In genomic region chr12:115443351-115443938, GRCh38 we compare ENCODE assay signal across 24 cellular contexts.
"Had no signal": no experiment of that assay in that cellular context is flagged by ENCODE, and none has a peak within 500 bp of the region (broad histone marks: within the 10 kb centered on the region; RNA-seq: fewer than 3 reads in every experiment).

No MANE protein-coding gene starts in this region.

- H3K4me3 ChIP-seq: adrenal gland, Peyer's patch, SJCRH30 had no signal

- DNase-seq: activated CD4-positive, alpha-beta memory T cell treated with anti-CD3 and anti-CD28 coated beads for 36 hours; activated CD4-positive, alpha-beta T cell treated with anti-CD3 and anti-CD28 coated beads, Interleukin-2, amount 10 ng/mL, durations not matched to agents 7 days and 5 days; activated CD4-positive, CD25-positive, alpha-beta regulatory T cell; activated naive CD4-positive, alpha-beta T cell treated with anti-CD3 and anti-CD28 coated beads, Interleukin-2, amount 50 U/mL, for 16 hours; activated naive CD8-positive, alpha-beta T cell treated with anti-CD3 and anti-CD28 coated beads, Interleukin-2, amount 10 ng/mL, durations not matched to agents 7 days and 5 days; activated T-cell treated with anti-CD3 and anti-CD28 coated beads for 4 hours; activated T-cell treated with anti-CD3 and anti-CD28 coated beads, Interleukin-2, amount 50 U/mL, for 48 hours; adrenal gland; anterior cingulate cortex; cerebellar nuclear complex; Kasumi-1; NCI-H1417; NCI-H1930; NCI-H2171; NCI-H2227 treated with DMSO at 0.1 percent for 48 hours; NCI-H446 treated with DMSO at 0.1 percent for 48 hours; NCI-H526 treated with DMSO at 0.1 percent for 48 hours; Peyer's patch; Right ventricle myocardium superior; SJCRH30; SW 1271 had no signal

- H3K27ac ChIP-seq: adrenal gland, Peyer's patch, RWPE1, SJCRH30 had no signal

- H3K27me3 Mint-ChIP-seq: activated CD4-positive, alpha-beta memory T cell treated with anti-CD3 and anti-CD28 coated beads for 36 hours; activated CD4-positive, alpha-beta T cell treated with anti-CD3 and anti-CD28 coated beads, Interleukin-2, amount 10 ng/mL, durations not matched to agents 7 days and 5 days; activated naive CD8-positive, alpha-beta T cell treated with anti-CD3 and anti-CD28 coated beads, Interleukin-2, amount 10 ng/mL, durations not matched to agents 7 days and 5 days had no signal

- H3K36me3 Mint-ChIP-seq: activated CD4-positive, alpha-beta memory T cell treated with anti-CD3 and anti-CD28 coated beads for 36 hours; activated naive CD8-positive, alpha-beta T cell treated with anti-CD3 and anti-CD28 coated beads, Interleukin-2, amount 10 ng/mL, durations not matched to agents 7 days and 5 days had no signal

- FAIRE-seq: colon had no signal

- H3K4me1 Mint-ChIP-seq: activated CD4-positive, alpha-beta T cell treated with anti-CD3 and anti-CD28 coated beads, Interleukin-2, amount 10 ng/mL, durations not matched to agents 7 days and 5 days; activated naive CD8-positive, alpha-beta T cell treated with anti-CD3 and anti-CD28 coated beads, Interleukin-2, amount 10 ng/mL, durations not matched to agents 7 days and 5 days had no signal

- H3K4me3 Mint-ChIP-seq: activated CD4-positive, alpha-beta memory T cell treated with anti-CD3 and anti-CD28 coated beads for 36 hours; activated CD4-positive, alpha-beta T cell treated with anti-CD3 and anti-CD28 coated beads, Interleukin-2, amount 10 ng/mL, durations not matched to agents 7 days and 5 days; activated naive CD8-positive, alpha-beta T cell treated with anti-CD3 and anti-CD28 coated beads, Interleukin-2, amount 10 ng/mL, durations not matched to agents 7 days and 5 days had no signal

- ATAC-seq: SK-N-SH treated with all-trans-retinoic acid at 6 μM for 48 hours had no signal

- H3K9me3 ChIP-seq: adrenal gland, Peyer's patch, SJCRH30 had no signal

- H3K36me3 ChIP-seq: adrenal gland, Peyer's patch, SJCRH30 had no signal

- H3K27me3 ChIP-seq: adrenal gland, Peyer's patch, SJCRH30 had no signal

- H3K27ac Mint-ChIP-seq: activated CD4-positive, alpha-beta memory T cell treated with anti-CD3 and anti-CD28 coated beads for 36 hours; activated CD4-positive, alpha-beta T cell treated with anti-CD3 and anti-CD28 coated beads, Interleukin-2, amount 10 ng/mL, durations not matched to agents 7 days and 5 days; activated naive CD8-positive, alpha-beta T cell treated with anti-CD3 and anti-CD28 coated beads, Interleukin-2, amount 10 ng/mL, durations not matched to agents 7 days and 5 days had no signal
